In genomic region chr19:40810649-40811408, GRCh38 we compare ENCODE assay signal across 8 cellular contexts. TPM values are rescaled to one million over a fixed set of nuclear protein-coding genes. Genes with fewer than 3 reads are reported as not detected.
A peak's percentile ranks its signal among the peaks of the same experiment; 100 is the strongest.
DNase-seq lines count a peak whose midpoint lies in the region; ATAC-seq and TF ChIP-seq lines count a peak whose summit lies in the region.
"Not testable (repeated sequence)": the region's sequence is repeated elsewhere in the genome, so short reads cannot be mapped to it uniquely, and the experiment has no call there.

No MANE protein-coding gene starts in this region.

- peak overlapping the region; percentile 55 for H2AFZ ChIP-seq in hepatocyte

- H3K9me2 ChIP-seq in hepatocyte (replicated peaks; ENCODE audit: insufficient read depth): not testable (repeated sequence)

- intact Hi-C loops in upper lobe of right lung (cut with DNase I): not testable (repeated sequence)

- peaks cover 40% of the 10 kb centered on the region for H3K4me1 ChIP-seq in hepatocyte (ENCODE audit: insufficient read depth)
- peaks cover 53% of the 10 kb centered on the region for H3K4me1 ChIP-seq in upper lobe of right lung

- not testable (repeated sequence) for H3K27me3 ChIP-seq in hepatocyte, upper lobe of right lung

- whole genome bisulfite sequencing in hepatocyte (ENCODE audit: low lambda C conversion rate, missing lambda C conversion rate): 5% methylated on average over 64 of the region's 65 CpGs

- peak; percentile 79 for DNase-seq in NCI-H69 (lab: John Stamatoyannopoulos, UW)
- peak; percentile 61 for DNase-seq in activated CD4-positive, alpha-beta T cell treated with anti-CD3 and anti-CD28 coated beads, Interleukin-2, amount 10 ng/mL, durations not matched to agents 7 days and 5 days
- DNase-seq in cerebellar cortex (ENCODE audit: low spot score): peak; percentile 89
- peak; percentile 88 for DNase-seq in hepatocyte (ENCODE audit: low spot score)
- DNase-seq in occipital lobe (lab: John Stamatoyannopoulos, UW): peak; percentile 70
- DNase-seq in upper lobe of right lung: peak; percentile 93

- H3K27ac ChIP-seq in hepatocyte (peak overlapping the region; percentile 98), upper lobe of right lung (peak overlapping the region; percentile 78)

- H3K27ac Mint-ChIP-seq in activated CD4-positive, alpha-beta T cell treated with anti-CD3 and anti-CD28 coated beads, Interleukin-2, amount 10 ng/mL, durations not matched to agents 7 days and 5 days: peak overlapping the region; percentile 86

- peaks cover 61% of the 10 kb centered on the region for H3K4me1 Mint-ChIP-seq in activated CD4-positive, alpha-beta T cell treated with anti-CD3 and anti-CD28 coated beads, Interleukin-2, amount 10 ng/mL, durations not matched to agents 7 days and 5 days

- peak overlapping the region; percentile 84 for H3K4me3 Mint-ChIP-seq in activated CD4-positive, alpha-beta T cell treated with anti-CD3 and anti-CD28 coated beads, Interleukin-2, amount 10 ng/mL, durations not matched to agents 7 days and 5 days

- POLR2A ChIA-PET in activated CD4-positive, alpha-beta T cell treated with anti-CD3 and anti-CD28 coated beads, Interleukin-2, amount 10 ng/mL, durations not matched to agents 7 days and 5 days (lab: Charles Lee): not testable (repeated sequence)

- ATAC-seq in HG02973 (IDR thresholded peaks at IDR 0.05; ENCODE audit: unreplicated experiment) (peak; percentile 60), upper lobe of right lung (peak; percentile 90)

- H3K9me3 ChIP-seq in hepatocyte (ENCODE audit: low read depth); upper lobe of right lung: not testable (repeated sequence)

- CTCF ChIA-PET in activated CD4-positive, alpha-beta T cell treated with anti-CD3 and anti-CD28 coated beads, Interleukin-2, amount 10 ng/mL, durations not matched to agents 7 days and 5 days (lab: Charles Lee): interaction anchor here (0.8 kb wide), 1 partner anchor 33 kb away, joined by 4 read pairs; the partner anchor contains the start of gene RAB4B

- not testable (repeated sequence) for H3K9me3 Mint-ChIP-seq in activated CD4-positive, alpha-beta T cell treated with anti-CD3 and anti-CD28 coated beads, Interleukin-2, amount 10 ng/mL, durations not matched to agents 7 days and 5 days

- not testable (repeated sequence) for H3K36me3 ChIP-seq in hepatocyte (replicated peaks; ENCODE audit: insufficient read depth, low read depth)
- peaks cover 36% of the 10 kb centered on the region for H3K36me3 ChIP-seq in upper lobe of right lung

- H3K4me3 ChIP-seq in GM12875 (ENCODE audit: low read depth, low read length): peak overlapping the region; percentile 53
- peak overlapping the region; percentile 4 for H3K4me3 ChIP-seq in hepatocyte
- peak overlapping the region; percentile 50 for H3K4me3 ChIP-seq in upper lobe of right lung

- TF ChIP-seq CTCF in GM12875 (IDR thresholded peaks at IDR 0.05; ENCODE audit: borderline replicate concordance, insufficient read depth, low read depth, low read length); hepatocyte (IDR thresholded peaks at IDR 0.05; ENCODE audit: poor library complexity); upper lobe of right lung (IDR thresholded peaks at IDR 0.05): not testable (repeated sequence)

- peaks cover 44% of the 10 kb centered on the region for H3K36me3 Mint-ChIP-seq in activated CD4-positive, alpha-beta T cell treated with anti-CD3 and anti-CD28 coated beads, Interleukin-2, amount 10 ng/mL, durations not matched to agents 7 days and 5 days (ENCODE audit: low read depth)

- H4K20me1 ChIP-seq in hepatocyte (ENCODE audit: insufficient read depth, poor library complexity, severe bottlenecking): peaks cover 12% of the 10 kb centered on the region

- peaks cover 20% of the 10 kb centered on the region for H3K79me2 ChIP-seq in hepatocyte

- peaks cover 30% of the 10 kb centered on the region for H3K27me3 Mint-ChIP-seq in activated CD4-positive, alpha-beta T cell treated with anti-CD3 and anti-CD28 coated beads, Interleukin-2, amount 10 ng/mL, durations not matched to agents 7 days and 5 days

- H3K4me2 ChIP-seq in hepatocyte: peak overlapping the region; percentile 91

RNA-seq across cellular contexts. Expression of gene EGLN2, which starts 11.8 kb away (rescaled TPM):
- total RNA-seq in activated CD4-positive, alpha-beta T cell treated with anti-CD3 and anti-CD28 coated beads, Interleukin-2, amount 10 ng/mL, durations not matched to agents 7 days and 5 days: 100 to 1,000 TPM; 124 to 126 TPM
- total RNA-seq in hepatocyte (84.4 and 88.4 TPM in 2 replicates), occipital lobe (46.9 TPM), upper lobe of right lung (173 TPM)
- polyA plus RNA-seq in hepatocyte: 119 and 121 TPM in 2 replicates

RNA-seq across cellular contexts. Expression of gene RAB4B, which starts 32.8 kb away (rescaled TPM):
- 10 to 100 TPM; 52.8 to 54.7 TPM for total RNA-seq in activated CD4-positive, alpha-beta T cell treated with anti-CD3 and anti-CD28 coated beads, Interleukin-2, amount 10 ng/mL, durations not matched to agents 7 days and 5 days
- 20.2 and 29.1 TPM in 2 replicates for total RNA-seq in hepatocyte
- 49.3 and 60.8 TPM in 2 replicates for polyA plus RNA-seq in hepatocyte
- total RNA-seq in occipital lobe: 8.6 TPM
- 45.4 TPM for total RNA-seq in upper lobe of right lung

RNA-seq across cellular contexts. Expression of gene MIA, which starts 35.5 kb away (rescaled TPM):
- under 1 TPM in 1 of 2 experiments, not detected in 1; 0.89 TPM for total RNA-seq in activated CD4-positive, alpha-beta T cell treated with anti-CD3 and anti-CD28 coated beads, Interleukin-2, amount 10 ng/mL, durations not matched to agents 7 days and 5 days
- total RNA-seq in hepatocyte (0.88 TPM in 1 of 2 replicates, not detected in the other), occipital lobe (not detected), upper lobe of right lung (not detected)
- polyA plus RNA-seq in hepatocyte: 0.86 and 2.0 TPM in 2 replicates

RNA-seq across cellular contexts. Expression of gene CYP2A6, which starts 39.4 kb away (rescaled TPM):
- total RNA-seq in activated CD4-positive, alpha-beta T cell treated with anti-CD3 and anti-CD28 coated beads, Interleukin-2, amount 10 ng/mL, durations not matched to agents 7 days and 5 days: not detected
- 1.1 and 1.4 TPM in 2 replicates for total RNA-seq in hepatocyte
- polyA plus RNA-seq in hepatocyte: 0.50 and 1.7 TPM in 2 replicates
- not detected for total RNA-seq in occipital lobe
- total RNA-seq in upper lobe of right lung: not detected

RNA-seq across cellular contexts. Expression of gene SNRPA, which starts 59.8 kb away (rescaled TPM):
- 100 to 1,000 TPM; 149 to 182 TPM for total RNA-seq in activated CD4-positive, alpha-beta T cell treated with anti-CD3 and anti-CD28 coated beads, Interleukin-2, amount 10 ng/mL, durations not matched to agents 7 days and 5 days
- 25.1 and 33.2 TPM in 2 replicates for total RNA-seq in hepatocyte
- polyA plus RNA-seq in hepatocyte: 86.9 and 95.0 TPM in 2 replicates
- total RNA-seq in occipital lobe: 17.0 TPM
- 51.7 TPM for total RNA-seq in upper lobe of right lung

Comparison
In these comparisons a context has a peak if more than half of its experiments do, and no peak if none do; other contexts are left out.
1. Peak in every context shown above with its lines: DNase-seq, ATAC-seq, H3K4me3 ChIP-seq and H3K27ac ChIP-seq.